Comparison of ENCODE assay signal across 12 cellular contexts in genomic region chrX:12954981-12955380, GRCh38. TPM values are rescaled to one million over a fixed set of nuclear protein-coding genes. Genes with fewer than 3 reads are reported as not detected.
DNase-seq lines count a peak whose midpoint lies in the region; ATAC-seq, FAIRE-seq and TF ChIP-seq lines count a peak whose summit lies in the region.
"Had no signal": no experiment of that assay in that cellular context is flagged by ENCODE, and none has a peak within 500 bp of the region (broad histone marks: within the 10 kb centered on the region; RNA-seq: fewer than 3 reads in every experiment).

No MANE protein-coding gene starts in this region.

- BruUV-seq in PC-3 (replicated peaks; lab: Mats Ljungman, UMichigan): no TSS peak

- no peaks in the 10 kb centered on the region for H4K20me1 ChIP-seq in PC-3 (ENCODE audit: low read length)

- peak overlapping the region in 1 of 2 donors; percentile 35 for H3K4me3 ChIP-seq in CD4-positive, alpha-beta memory T cell (ENCODE audit: low read length in 2 of 2)
- H3K4me3 ChIP-seq in PC-3 (ENCODE audit: low read length): no peak overlapping the region
- H3K4me3 ChIP-seq: SK-N-MC had no signal

- H3K27me3 Mint-ChIP-seq in CD4-positive, alpha-beta memory T cell: no peaks in the 10 kb centered on the region
- no peaks in the 10 kb centered on the region for H3K27me3 Mint-ChIP-seq in T-helper 2 cell treated with Interferon-gamma antibody and Interleukin-4, amounts not matched to agents 5 μg/mL and 100 μg/mL, for 36 hours (ENCODE audit: low read depth)
- no peaks in the 10 kb centered on the region for H3K27me3 Mint-ChIP-seq in memory B cell

- no peaks in the 10 kb centered on the region for H3K9me3 Mint-ChIP-seq in CD4-positive, alpha-beta memory T cell
- no peaks in the 10 kb centered on the region for H3K9me3 Mint-ChIP-seq in T-helper 2 cell treated with Interferon-gamma antibody and Interleukin-4, amounts not matched to agents 5 μg/mL and 100 μg/mL, for 36 hours
- H3K9me3 Mint-ChIP-seq in memory B cell: no peaks in the 10 kb centered on the region

- no peaks in the 10 kb centered on the region for H3K9me3 ChIP-seq in CD4-positive, alpha-beta memory T cell (ENCODE audit: control insufficient read depth in 1 of 2, low read length in 2 of 2)
- H3K9me3 ChIP-seq in PC-3 (ENCODE audit: low read length): no peaks in the 10 kb centered on the region

- H3K9me2 ChIP-seq in PC-3 (replicated peaks; ENCODE audit: low read length): no peaks in the 10 kb centered on the region

- CTCF ChIA-PET in CD4-positive, alpha-beta memory T cell (lab: Charles Lee; ENCODE audit: partially characterized antibody): interaction anchor here (1.0 to 8.8 kb wide), 6 partner anchors 8 to 138 kb away, joined by 3 to 108 read pairs (median 4); partner anchors contain the start of gene TMSB4X
- CTCF ChIA-PET in PC-3 (lab: Charles Lee): no interaction called here

- intact Hi-C loops in CD4-positive, alpha-beta memory T cell (cut with micrococcal nuclease): loop anchor here (5.0 kb wide), 2 partner anchors 782 to 1198 kb away; partner anchors contain the start of gene MSL3
- intact Hi-C loops in PC-3 (cut with micrococcal nuclease): no loop called here

- H3K36me3 Mint-ChIP-seq in CD4-positive, alpha-beta memory T cell: peaks cover 0 to 6% of the 10 kb centered on the region in 2 donors
- H3K36me3 Mint-ChIP-seq in T-helper 2 cell treated with Interferon-gamma antibody and Interleukin-4, amounts not matched to agents 5 μg/mL and 100 μg/mL, for 36 hours (ENCODE audit: low read depth): no peaks in the 10 kb centered on the region
- no peaks in the 10 kb centered on the region for H3K36me3 Mint-ChIP-seq in memory B cell

- peak; percentile 95 for FAIRE-seq in GM19239 (lab: Jason Lieb, UNC)

- H3F3A ChIP-seq in PC-3 (ENCODE audit: low read length, unreplicated experiment): no peaks in the 10 kb centered on the region

- no peaks in the 10 kb centered on the region for H3K36me3 ChIP-seq in CD4-positive, alpha-beta memory T cell (ENCODE audit: insufficient read depth, low read length)
- H3K36me3 ChIP-seq in PC-3 (ENCODE audit: low read depth, low read length): no peaks in the 10 kb centered on the region

- TF ChIP-seq CTCF in PC-3 (conservative IDR thresholded peaks at IDR 0.05; ENCODE audit: low read depth, low read length): no peak

- ATAC-seq in memory B cell (ENCODE audit: low read depth) (no peak), PC-3 (no peak), GM21825 (IDR thresholded peaks at IDR 0.05; ENCODE audit: unreplicated experiment) (no peak)
- ATAC-seq: HCT116 had no signal

- no peaks in the 10 kb centered on the region for H3K79me2 ChIP-seq in PC-3 (ENCODE audit: low read length)

- H3K4me2 ChIP-seq in PC-3 (ENCODE audit: low read length): no peak overlapping the region

- peaks cover 93% of the 10 kb centered on the region for H3K4me1 ChIP-seq in CD4-positive, alpha-beta memory T cell (ENCODE audit: insufficient read depth, low read length)
- H3K4me1 ChIP-seq in PC-3 (ENCODE audit: insufficient read depth, low read length): peaks cover 19% of the 10 kb centered on the region

- POLR2A ChIA-PET in CD4-positive, alpha-beta memory T cell (lab: Charles Lee; ENCODE audit: partially characterized antibody): interaction anchor here (1.0 to 17.9 kb wide), 13 partner anchors 8 to 780 kb away, joined by 3 to 1441 read pairs (median 6); partner anchors contain the start of genes OFD1, TMSB4X and TRAPPC2
- POLR2A ChIA-PET in PC-3 (lab: Charles Lee; ENCODE audit: unreplicated experiment): interaction anchor here (0.6 kb wide), 1 partner anchor 23 kb away, joined by 3 read pairs; no protein-coding TSS in a partner anchor

- DNase-seq in CD4-positive, alpha-beta memory T cell: no peak
- DNase-seq in GM19239 (ENCODE audit: insufficient read length, low spot score) (no peak), memory B cell (ENCODE audit: low spot score in 2 of 2) (no peak), PC-3 (no peak), NCI-H187 treated with DMSO at 0.1 percent for 48 hours (lab: John Stamatoyannopoulos, UW) (no peak)
- DNase-seq in T-helper 2 cell treated with Interferon-gamma antibody and Interleukin-4, amounts not matched to agents 5 μg/mL and 100 μg/mL, for 36 hours (ENCODE audit: low spot score): no peak
- DNase-seq in stimulated activated CD4-positive, alpha-beta T cell treated with anti-CD3 and anti-CD28 coated beads, Interleukin-4, amount 100 ng/mL, for 1 hour: no peak
- DNase-seq: NCI-H2081 treated with DMSO at 0.1 percent for 48 hours had no signal

- H3K9ac ChIP-seq in PC-3 (ENCODE audit: low read length): no peak overlapping the region

- H2AFZ ChIP-seq in PC-3 (ENCODE audit: low read length): no peak overlapping the region

- peaks cover 41 to 90% (median 74%) of the 10 kb centered on the region in 4 donors for H3K4me1 Mint-ChIP-seq in CD4-positive, alpha-beta memory T cell
- peaks cover 60% of the 10 kb centered on the region for H3K4me1 Mint-ChIP-seq in T-helper 2 cell treated with Interferon-gamma antibody and Interleukin-4, amounts not matched to agents 5 μg/mL and 100 μg/mL, for 36 hours (ENCODE audit: low read depth)
- H3K4me1 Mint-ChIP-seq in memory B cell: peaks cover 28% of the 10 kb centered on the region

- H3K27ac ChIP-seq in CD4-positive, alpha-beta memory T cell (ENCODE audit: low read depth, low read length): peak overlapping the region; percentile 88
- no peak overlapping the region for H3K27ac ChIP-seq in PC-3 (ENCODE audit: low read length)

- peak overlapping the region; percentile 94 to 99 (median 97) for H3K27ac Mint-ChIP-seq in CD4-positive, alpha-beta memory T cell
- peak overlapping the region; percentile 94 for H3K27ac Mint-ChIP-seq in T-helper 2 cell treated with Interferon-gamma antibody and Interleukin-4, amounts not matched to agents 5 μg/mL and 100 μg/mL, for 36 hours
- peak overlapping the region; percentile 97 for H3K27ac Mint-ChIP-seq in memory B cell

- no peaks in the 10 kb centered on the region for H3K27me3 ChIP-seq in CD4-positive, alpha-beta memory T cell (ENCODE audit: insufficient read depth, low read length)
- no peaks in the 10 kb centered on the region for H3K27me3 ChIP-seq in PC-3 (ENCODE audit: low read length)

- H3K4me3 Mint-ChIP-seq in CD4-positive, alpha-beta memory T cell: peak overlapping the region; percentile 26 to 86 (median 80)
- peak overlapping the region; percentile 84 for H3K4me3 Mint-ChIP-seq in T-helper 2 cell treated with Interferon-gamma antibody and Interleukin-4, amounts not matched to agents 5 μg/mL and 100 μg/mL, for 36 hours
- H3K4me3 Mint-ChIP-seq in memory B cell: peak overlapping the region; percentile 76

RNA-seq across cellular contexts. Expression of gene TMSB4X, which starts 19.9 kb away (rescaled TPM):
- 1,000 to 10,000 TPM; 4,851 to 5,116 TPM for total RNA-seq in CD4-positive, alpha-beta memory T cell
- polyA plus RNA-seq in CD4-positive, alpha-beta memory T cell: over 10,000 TPM; 27,942 to 36,115 TPM
- 1,640 and 2,159 TPM in 2 replicates for total RNA-seq in PC-3 (2014; rRNA removed)

RNA-seq across cellular contexts. Expression of gene TLR8, which starts 48.6 kb away (rescaled TPM):
- under 1 TPM; 0.26 to 0.33 TPM for total RNA-seq in CD4-positive, alpha-beta memory T cell
- polyA plus RNA-seq in CD4-positive, alpha-beta memory T cell: not detected
- not detected in 2 replicates for total RNA-seq in PC-3 (2014; rRNA removed)
- total RNA-seq: Daoy had no signal
